16 cellular contexts compared by ENCODE assay signal in genomic region chr21:44854391-44854663, GRCh38. TPM values are rescaled to one million over a fixed set of nuclear protein-coding genes. Genes with fewer than 3 reads are reported as not detected.
DNase-seq lines count a peak whose midpoint lies in the region; ATAC-seq and TF ChIP-seq lines count a peak whose summit lies in the region.
"Had no signal": no experiment of that assay in that cellular context is flagged by ENCODE, and none has a peak within 500 bp of the region (broad histone marks: within the 10 kb centered on the region; RNA-seq: fewer than 3 reads in every experiment).

No MANE protein-coding gene starts in this region.

- CTCF ChIA-PET in activated CD4-positive, alpha-beta T cell treated with anti-CD3 and anti-CD28 coated beads, Interleukin-2, amount 10 ng/mL, durations not matched to agents 7 days and 5 days (lab: Charles Lee): interaction anchor here (1.0 to 1.2 kb wide), 2 partner anchors 12 to 86 kb away, joined by 3 to 4 read pairs; partner anchors contain the start of gene SLX9

- ATAC-seq in activated naive CD8-positive, alpha-beta T cell treated with anti-CD3 and anti-CD28 coated beads, Interleukin-2, amount 50 U/mL, for 24 hours: no peak
- no peak for ATAC-seq in psoas muscle

- POLR2A ChIA-PET in activated CD4-positive, alpha-beta T cell treated with anti-CD3 and anti-CD28 coated beads, Interleukin-2, amount 10 ng/mL, durations not matched to agents 7 days and 5 days (lab: Charles Lee): no interaction called here

- peak overlapping the region; percentile 64 for H3K27ac ChIP-seq in psoas muscle
- H3K27ac ChIP-seq in Karpas-422 (ENCODE audit: low read length): no peak overlapping the region
- H3K27ac ChIP-seq: thyroid gland had no signal

- H3K27me3 Mint-ChIP-seq in activated CD4-positive, alpha-beta T cell treated with anti-CD3 and anti-CD28 coated beads, Interleukin-2, amount 10 ng/mL, durations not matched to agents 7 days and 5 days: no peaks in the 10 kb centered on the region
- no peaks in the 10 kb centered on the region for H3K27me3 Mint-ChIP-seq in activated CD4-positive, alpha-beta T cell treated with anti-CD3 and anti-CD28 coated beads, Interleukin-2, amount 10 ng/mL, durations not matched to agents 24 days and 14 days
- no peaks in the 10 kb centered on the region for H3K27me3 Mint-ChIP-seq in activated naive CD8-positive, alpha-beta T cell treated with anti-CD3 and anti-CD28 coated beads, Interleukin-2, amount 50 U/mL, for 24 hours
- H3K27me3 Mint-ChIP-seq: activated CD4-positive, alpha-beta memory T cell treated with anti-CD3 and anti-CD28 coated beads for 36 hours had no signal

- no peak overlapping the region for H3K9ac ChIP-seq in Karpas-422 (ENCODE audit: low read length)

- H3K4me2 ChIP-seq in Karpas-422 (ENCODE audit: low read depth, low read length, poor library complexity, severe bottlenecking): no peak overlapping the region

- peak; percentile 24 for DNase-seq in activated CD4-positive, alpha-beta T cell treated with anti-CD3 and anti-CD28 coated beads, Interleukin-2, amount 10 ng/mL, durations not matched to agents 7 days and 5 days
- DNase-seq in activated CD4-positive, alpha-beta T cell treated with anti-CD3 and anti-CD28 coated beads, Interleukin-2, amount 10 ng/mL, durations not matched to agents 24 days and 14 days: no peak
- DNase-seq in Jurkat, Clone E6-1 (ENCODE audit: low read depth, low spot score): peak; percentile 63
- DNase-seq in activated naive CD8-positive, alpha-beta T cell treated with anti-CD3 and anti-CD28 coated beads, Interleukin-2, amount 50 U/mL, for 24 hours: no peak
- DNase-seq in psoas muscle: peak in 1 of 2 donors; percentile 31
- no peak for DNase-seq in activated effector memory CD4-positive, alpha-beta T cell treated with Interleukin-2 at 50 U/mL for 16 hours
- no peak for DNase-seq in Karpas-422
- no peak for DNase-seq in stimulated activated CD8-positive, alpha-beta memory T cell treated with anti-CD3 and anti-CD28 coated beads, Interleukin-4, amount 100 ng/mL, for 48 hours
- DNase-seq: activated CD4-positive, alpha-beta memory T cell treated with anti-CD3 and anti-CD28 coated beads for 36 hours; activated gamma-delta T cell; effector CD8-positive, alpha-beta T cell; NCI-H1417 treated with DMSO at 0.1 percent for 48 hours; NCI-H345; retina; SHP77; thyroid gland had no signal

- H3K36me3 ChIP-seq in psoas muscle (ENCODE audit: insufficient read depth in 1 of 2, low read depth in 1 of 2) (peaks cover 9 to 80% of the 10 kb centered on the region in 2 donors), Karpas-422 (ENCODE audit: insufficient read depth, low read length) (peaks cover 12% of the 10 kb centered on the region; the same call in 1 of the 2 replicates)

- no peaks in the 10 kb centered on the region for H3K27me3 ChIP-seq in psoas muscle (ENCODE audit: insufficient read depth in 3 of 3, low read length in 2 of 3)
- no peaks in the 10 kb centered on the region for H3K27me3 ChIP-seq in Karpas-422 (ENCODE audit: low read length)
- H3K27me3 ChIP-seq: thyroid gland had no signal

- TF ChIP-seq CTCF in psoas muscle (IDR thresholded peaks at IDR 0.05): no peak

- H3K4me3 Mint-ChIP-seq in activated CD4-positive, alpha-beta T cell treated with anti-CD3 and anti-CD28 coated beads, Interleukin-2, amount 10 ng/mL, durations not matched to agents 7 days and 5 days: peak overlapping the region; percentile 23
- no peak overlapping the region for H3K4me3 Mint-ChIP-seq in activated CD4-positive, alpha-beta T cell treated with anti-CD3 and anti-CD28 coated beads, Interleukin-2, amount 10 ng/mL, durations not matched to agents 24 days and 14 days
- H3K4me3 Mint-ChIP-seq in activated naive CD8-positive, alpha-beta T cell treated with anti-CD3 and anti-CD28 coated beads, Interleukin-2, amount 50 U/mL, for 24 hours: no peak overlapping the region
- H3K4me3 Mint-ChIP-seq: activated CD4-positive, alpha-beta memory T cell treated with anti-CD3 and anti-CD28 coated beads for 36 hours had no signal

- WGBS in psoas muscle, 3 donors: 92 to 93% (median 92%) methylated on average over 14 of the region's 14 CpGs

- H3K4me3 ChIP-seq in Jurkat, Clone E6-1 (ENCODE audit: low read length): peak overlapping the region; percentile 32
- H3K4me3 ChIP-seq in psoas muscle (no peak overlapping the region), Karpas-422 (ENCODE audit: low read length) (no peak overlapping the region)
- H3K4me3 ChIP-seq: thyroid gland had no signal

- intact Hi-C loops in activated CD4-positive, alpha-beta T cell treated with anti-CD3 and anti-CD28 coated beads, Interleukin-2, amount 10 ng/mL, durations not matched to agents 24 days and 14 days (cut with micrococcal nuclease): no loop called here
- intact Hi-C loops in psoas muscle (cut with DNase I): no loop called here

- no peaks in the 10 kb centered on the region for H3K9me2 ChIP-seq in Karpas-422 (replicated peaks; ENCODE audit: insufficient read depth, low read length)

- H3K9me3 ChIP-seq in psoas muscle: no peaks in the 10 kb centered on the region
- no peaks in the 10 kb centered on the region for H3K9me3 ChIP-seq in Karpas-422 (ENCODE audit: low read length)
- H3K9me3 ChIP-seq: thyroid gland had no signal

- H3K4me1 ChIP-seq in psoas muscle (peaks cover 41% of the 10 kb centered on the region), Karpas-422 (ENCODE audit: low read length) (no peaks in the 10 kb centered on the region)

- no peaks in the 10 kb centered on the region for H3K9me3 Mint-ChIP-seq in activated CD4-positive, alpha-beta T cell treated with anti-CD3 and anti-CD28 coated beads, Interleukin-2, amount 10 ng/mL, durations not matched to agents 7 days and 5 days
- H3K9me3 Mint-ChIP-seq in activated CD4-positive, alpha-beta T cell treated with anti-CD3 and anti-CD28 coated beads, Interleukin-2, amount 10 ng/mL, durations not matched to agents 24 days and 14 days: no peaks in the 10 kb centered on the region
- H3K9me3 Mint-ChIP-seq in activated naive CD8-positive, alpha-beta T cell treated with anti-CD3 and anti-CD28 coated beads, Interleukin-2, amount 50 U/mL, for 24 hours: no peaks in the 10 kb centered on the region
- H3K9me3 Mint-ChIP-seq: activated CD4-positive, alpha-beta memory T cell treated with anti-CD3 and anti-CD28 coated beads for 36 hours had no signal

- H3K79me2 ChIP-seq in Karpas-422 (ENCODE audit: low read length): 0 out of 2 replicates have a peak, but pooled peaks cover 9% of the 10 kb centered on the region

- H3K4me1 Mint-ChIP-seq in activated CD4-positive, alpha-beta T cell treated with anti-CD3 and anti-CD28 coated beads, Interleukin-2, amount 10 ng/mL, durations not matched to agents 7 days and 5 days: peaks cover 47% of the 10 kb centered on the region
- H3K4me1 Mint-ChIP-seq in activated CD4-positive, alpha-beta T cell treated with anti-CD3 and anti-CD28 coated beads, Interleukin-2, amount 10 ng/mL, durations not matched to agents 24 days and 14 days: peaks cover 18% of the 10 kb centered on the region
- peaks cover 34% of the 10 kb centered on the region for H3K4me1 Mint-ChIP-seq in activated naive CD8-positive, alpha-beta T cell treated with anti-CD3 and anti-CD28 coated beads, Interleukin-2, amount 50 U/mL, for 24 hours

- H4K20me1 ChIP-seq in Karpas-422 (ENCODE audit: insufficient read depth, low read depth, low read length): 0 out of 2 replicates have a peak, but pooled peaks cover 9% of the 10 kb centered on the region

- peak overlapping the region; percentile 82 for H3K27ac Mint-ChIP-seq in activated CD4-positive, alpha-beta T cell treated with anti-CD3 and anti-CD28 coated beads, Interleukin-2, amount 10 ng/mL, durations not matched to agents 7 days and 5 days
- H3K27ac Mint-ChIP-seq in activated CD4-positive, alpha-beta T cell treated with anti-CD3 and anti-CD28 coated beads, Interleukin-2, amount 10 ng/mL, durations not matched to agents 24 days and 14 days: no peak overlapping the region
- H3K27ac Mint-ChIP-seq in activated naive CD8-positive, alpha-beta T cell treated with anti-CD3 and anti-CD28 coated beads, Interleukin-2, amount 50 U/mL, for 24 hours: peak overlapping the region; percentile 70
- H3K27ac Mint-ChIP-seq: activated CD4-positive, alpha-beta memory T cell treated with anti-CD3 and anti-CD28 coated beads for 36 hours had no signal

- no peak overlapping the region for H2AFZ ChIP-seq in Karpas-422 (ENCODE audit: low read length)

- peaks cover 50% of the 10 kb centered on the region for H3K36me3 Mint-ChIP-seq in activated CD4-positive, alpha-beta T cell treated with anti-CD3 and anti-CD28 coated beads, Interleukin-2, amount 10 ng/mL, durations not matched to agents 7 days and 5 days (ENCODE audit: low read depth)
- peaks cover 52% of the 10 kb centered on the region for H3K36me3 Mint-ChIP-seq in activated CD4-positive, alpha-beta T cell treated with anti-CD3 and anti-CD28 coated beads, Interleukin-2, amount 10 ng/mL, durations not matched to agents 24 days and 14 days (ENCODE audit: low read depth)
- peaks cover 28% of the 10 kb centered on the region for H3K36me3 Mint-ChIP-seq in activated naive CD8-positive, alpha-beta T cell treated with anti-CD3 and anti-CD28 coated beads, Interleukin-2, amount 50 U/mL, for 24 hours (ENCODE audit: low read depth)

RNA-seq across cellular contexts. Expression of gene PTTG1IP, which starts 19.2 kb away (rescaled TPM):
- total RNA-seq in activated CD4-positive, alpha-beta T cell treated with anti-CD3 and anti-CD28 coated beads, Interleukin-2, amount 10 ng/mL, durations not matched to agents 7 days and 5 days: 10 to 100 TPM; 70.2 to 79.9 TPM
- 44.2 and 46.5 TPM in 2 replicates for total RNA-seq in activated CD4-positive, alpha-beta T cell treated with anti-CD3 and anti-CD28 coated beads, Interleukin-2, amount 10 ng/mL, durations not matched to agents 24 days and 14 days
- 98.0 TPM for polyA plus RNA-seq in Jurkat, Clone E6-1 (2012; ENCODE audit: insufficient read depth, insufficient read length)
- 10 to 100 TPM; 49.6 to 72.1 (median 66.5) TPM for total RNA-seq in psoas muscle
- 100 to 1,000 TPM in 1 of 3 donors, 10 to 100 TPM in 2; 57.1 to 108 (median 69.3) TPM for polyA plus RNA-seq in psoas muscle
- 37.8 and 44.7 TPM in 2 replicates for total RNA-seq in Karpas-422 (2014; rRNA removed; shearing (Covaris generic); ENCODE audit: low replicate concordance)

RNA-seq across cellular contexts. Expression of gene SUMO3, which starts 36.5 kb away (rescaled TPM):
- total RNA-seq in activated CD4-positive, alpha-beta T cell treated with anti-CD3 and anti-CD28 coated beads, Interleukin-2, amount 10 ng/mL, durations not matched to agents 7 days and 5 days: 10 to 100 TPM; 91.1 to 97.9 TPM
- 90.3 and 90.6 TPM in 2 replicates for total RNA-seq in activated CD4-positive, alpha-beta T cell treated with anti-CD3 and anti-CD28 coated beads, Interleukin-2, amount 10 ng/mL, durations not matched to agents 24 days and 14 days
- 149 TPM for polyA plus RNA-seq in Jurkat, Clone E6-1 (2012; ENCODE audit: insufficient read depth, insufficient read length)
- total RNA-seq in psoas muscle: 10 to 100 TPM; 50.2 to 78.7 (median 65.6) TPM
- 10 to 100 TPM; 38.6 to 86.6 (median 58.7) TPM for polyA plus RNA-seq in psoas muscle
- total RNA-seq in Karpas-422 (2014; rRNA removed; shearing (Covaris generic); ENCODE audit: low replicate concordance): 70.3 and 80.3 TPM in 2 replicates

RNA-seq across cellular contexts. Expression of gene UBE2G2, which starts 52.7 kb away (rescaled TPM):
- total RNA-seq in activated CD4-positive, alpha-beta T cell treated with anti-CD3 and anti-CD28 coated beads, Interleukin-2, amount 10 ng/mL, durations not matched to agents 7 days and 5 days: 100 to 1,000 TPM in 1 of 2 experiments, 10 to 100 TPM in 1; 95.8 to 103 TPM
- total RNA-seq in activated CD4-positive, alpha-beta T cell treated with anti-CD3 and anti-CD28 coated beads, Interleukin-2, amount 10 ng/mL, durations not matched to agents 24 days and 14 days: 143 and 148 TPM in 2 replicates
- 124 TPM for polyA plus RNA-seq in Jurkat, Clone E6-1 (2012; ENCODE audit: insufficient read depth, insufficient read length)
- total RNA-seq in psoas muscle: 10 to 100 TPM; 64.9 to 93.8 (median 81.7) TPM
- polyA plus RNA-seq in psoas muscle: 10 to 100 TPM; 39.0 to 72.8 (median 55.3) TPM
- 126 and 148 TPM in 2 replicates for total RNA-seq in Karpas-422 (2014; rRNA removed; shearing (Covaris generic); ENCODE audit: low replicate concordance)

Comparison
In these comparisons a context has a peak if more than half of its experiments do, and no peak if none do; other contexts are left out.
1. DNase-seq: peak in activated CD4-positive, alpha-beta T cell treated with anti-CD3 and anti-CD28 coated beads, Interleukin-2, amount 10 ng/mL, durations not matched to agents 7 days and 5 days (single experiment) and Jurkat, Clone E6-1 (single experiment); none in activated CD4-positive, alpha-beta T cell treated with anti-CD3 and anti-CD28 coated beads, Interleukin-2, amount 10 ng/mL, durations not matched to agents 24 days and 14 days (single experiment), activated naive CD8-positive, alpha-beta T cell treated with anti-CD3 and anti-CD28 coated beads, Interleukin-2, amount 50 U/mL, for 24 hours (single experiment), activated effector memory CD4-positive, alpha-beta T cell treated with Interleukin-2 at 50 U/mL for 16 hours (single experiment), Karpas-422 (single experiment) and stimulated activated CD8-positive, alpha-beta memory T cell treated with anti-CD3 and anti-CD28 coated beads, Interleukin-4, amount 100 ng/mL, for 48 hours (single experiment).